Comparison of ENCODE assay signal across 9 cellular contexts in the genomic region with DNA sequence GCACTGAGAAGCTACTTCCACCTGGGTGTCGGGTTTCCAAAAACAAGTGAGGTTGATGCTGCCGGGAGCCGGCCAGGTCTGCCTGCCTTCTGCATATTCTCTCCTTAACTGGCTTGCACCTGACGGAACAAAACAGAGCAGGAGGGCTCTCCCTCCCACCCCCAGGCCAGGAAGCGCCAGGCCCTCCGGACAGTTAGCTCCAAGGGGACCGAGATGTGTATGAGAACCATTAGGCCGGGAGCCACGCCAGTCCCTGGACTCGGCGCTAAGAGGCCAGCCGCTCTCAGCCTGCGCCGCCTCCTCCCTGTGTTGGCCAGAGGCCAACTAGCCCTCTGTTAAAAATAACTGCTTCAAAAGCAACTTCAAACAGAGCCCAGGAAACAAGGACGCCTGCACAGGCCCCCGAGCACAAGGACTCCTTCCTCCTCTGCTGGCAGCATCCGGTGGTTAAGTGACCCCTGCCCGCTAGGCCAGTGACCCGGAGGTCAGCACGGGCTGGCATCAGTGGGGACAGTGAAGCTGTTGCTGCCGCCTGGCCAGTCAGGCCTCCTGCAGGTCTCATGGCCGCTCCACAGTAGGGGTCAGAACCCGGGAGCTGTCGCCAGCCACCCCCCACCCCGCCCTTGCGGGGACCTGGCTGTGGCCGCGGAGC.
A peak's percentile ranks its signal among the peaks of the same experiment; 100 is the strongest.
DNase-seq lines count a peak whose midpoint lies in the region; ATAC-seq and TF ChIP-seq lines count a peak whose summit lies in the region.
"Had no signal": no experiment of that assay in that cellular context is flagged by ENCODE, and none has a peak within 500 bp of the region (broad histone marks: within the 10 kb centered on the region; RNA-seq: fewer than 3 reads in every experiment).

No MANE protein-coding gene starts in this region.

- TF ChIP-seq CTCF in brain microvascular endothelial cell (IDR thresholded peaks at IDR 0.05; ENCODE audit: low read depth, low read length, missing control alignments) = no peak
- no peak for TF ChIP-seq CTCF in thoracic aorta (IDR thresholded peaks at IDR 0.05)

- H3K9me3 ChIP-seq in thoracic aorta = no peaks in the 10 kb centered on the region

- peaks cover 4 to 10% of the 10 kb centered on the region in 2 donors for H3K4me1 ChIP-seq in thoracic aorta (ENCODE audit: control insufficient read depth in 1 of 2, low read depth in 2 of 2)

- H3K27me3 ChIP-seq in brain microvascular endothelial cell (replicated peaks) = peaks cover 7% of the 10 kb centered on the region
- H3K27me3 ChIP-seq in thoracic aorta (replicated peaks; ENCODE audit: insufficient read depth) = no peaks in the 10 kb centered on the region

- peak; percentile 88 for DNase-seq in NCI-H146 treated with DMSO at 0.1 percent for 48 hours (lab: John Stamatoyannopoulos, UW; ENCODE audit: unreplicated experiment)
- DNase-seq in brain microvascular endothelial cell = peak; percentile 19
- DNase-seq in islet precursor cell = peak; percentile 79
- DNase-seq in thoracic aorta (ENCODE audit: low spot score) = peak; percentile 20
- no peak for DNase-seq in NCI-H82 treated with DMSO at 0.1 percent for 48 hours (lab: John Stamatoyannopoulos, UW; ENCODE audit: unreplicated experiment)
- DNase-seq: stimulated activated CD4-positive, alpha-beta T cell treated with anti-CD3 and anti-CD28 coated beads, Interleukin-15, amount 100 ng/mL, for 24 hours had no signal

- H3K27ac ChIP-seq in brain microvascular endothelial cell (no peak overlapping the region), thoracic aorta (no peak overlapping the region)

- in situ Hi-C loops in brain microvascular endothelial cell (cut with HindIII; ENCODE audit: low pct_ligation_motif_present, low sequenced_read_pairs) = no loop called here

- H3K4me3 ChIP-seq in brain microvascular endothelial cell (ENCODE audit: low read depth, low read length) (no peak overlapping the region), thoracic aorta (peak overlapping the region; percentile 54)

- ATAC-seq in thoracic aorta (ENCODE audit: insufficient number of reproducible peaks, low FRiP score, low read depth) (no peak), GM21390 (IDR thresholded peaks at IDR 0.05; ENCODE audit: unreplicated experiment) (no peak), HG02885 (IDR thresholded peaks at IDR 0.05; ENCODE audit: poor library complexity, unreplicated experiment) (no peak), HG03442 (IDR thresholded peaks at IDR 0.05; ENCODE audit: unreplicated experiment) (no peak)

- H3K36me3 ChIP-seq in brain microvascular endothelial cell (replicated peaks) (no peaks in the 10 kb centered on the region), thoracic aorta (peaks cover 3% of the 10 kb centered on the region)
